Comparison of ENCODE assay signal across 8 cellular contexts in genomic region chr9:105881654-105882349, GRCh38.
DNase-seq lines count a peak whose midpoint lies in the region; ATAC-seq, FAIRE-seq and TF ChIP-seq lines count a peak whose summit lies in the region.

No MANE protein-coding gene starts in this region.

- peak; percentile 55 to 96 (median 88) for TF ChIP-seq CTCF in dorsolateral prefrontal cortex (IDR thresholded peaks at IDR 0.05 in 54 of 56, conservative IDR thresholded peaks at IDR 0.05 in 2 of 56; ENCODE audit: low read depth in 1 of 56, partially characterized antibody in 56 of 56)

- no peak overlapping the region for H2BK120ac ChIP-seq in mesendoderm (ENCODE audit: low read depth, low read length)

- no peak overlapping the region for H4K5ac ChIP-seq in mesendoderm (ENCODE audit: low read length)

- peak overlapping the region in 10 of 59 donors; percentile 21 to 73 (median 44) for H3K27ac ChIP-seq in dorsolateral prefrontal cortex
- no peak overlapping the region for H3K27ac ChIP-seq in mesendoderm (ENCODE audit: low read depth, low read length)

- no peak overlapping the region for H2BK15ac ChIP-seq in mesendoderm (replicated peaks; ENCODE audit: low read depth)

- H3K56ac ChIP-seq in mesendoderm (ENCODE audit: low read length): no peak overlapping the region

- H3K4me3 ChIP-seq in dorsolateral prefrontal cortex (peak overlapping the region in 10 of 59 donors; percentile 9 to 42 (median 19)), mesendoderm (ENCODE audit: low read length) (no peak overlapping the region)

- no peaks in the 10 kb centered on the region for H3K36me3 ChIP-seq in mesendoderm (ENCODE audit: control insufficient read depth, insufficient read depth, low read length)

- no peak overlapping the region for H2AK5ac ChIP-seq in mesendoderm (ENCODE audit: low read length)

- intact Hi-C loops in dorsolateral prefrontal cortex (cut with DNase I): loop anchor here (2.0 to 10.0 kb wide), 3 partner anchors 39 to 983 kb away; partner anchors contain the start of gene ZNF462 (in 1 of the 2)

- DNase-seq in AG08396 (ENCODE audit: low spot score) (peak; percentile 30), GM18507 (ENCODE audit: extremely low spot score, insufficient read length, low read depth) (no peak), NCI-H524 treated with DMSO at 0.1 percent for 48 hours (lab: John Stamatoyannopoulos, UW) (peak; percentile 55), dorsolateral prefrontal cortex (peak; percentile 51 to 90 (median 72)), mesendoderm (peak; percentile 81)
- DNase-seq in activated CD4-positive, alpha-beta T cell treated with anti-CD3 and anti-CD28 coated beads, Interleukin-2, amount 50 U/mL, for 24 hours (ENCODE audit: low read depth in 1 of 2, low spot score in 1 of 2): peak; percentile 29 to 58
- DNase-seq in stimulated activated CD8-positive, alpha-beta memory T cell treated with anti-CD3 and anti-CD28 coated beads, Interleukin-4, amount 100 ng/mL, for 48 hours: peak; percentile 83

- H3K4ac ChIP-seq in mesendoderm (ENCODE audit: low read depth, low read length): no peak overlapping the region

- H3K79me1 ChIP-seq in mesendoderm (ENCODE audit: low read length): no peaks in the 10 kb centered on the region

- FAIRE-seq in GM18507 (lab: Jason Lieb, UNC): peak; percentile 88

- H3K27me3 ChIP-seq in dorsolateral prefrontal cortex (peaks cover 0 to 4% (median 0%) of the 10 kb centered on the region in 45 donors), mesendoderm (ENCODE audit: insufficient read depth, low read length, poor library complexity) (no peaks in the 10 kb centered on the region)

- H3K23ac ChIP-seq in mesendoderm (ENCODE audit: low read length): no peak overlapping the region

- H3K4me1 ChIP-seq in mesendoderm (ENCODE audit: control insufficient read depth, low read depth, low read length): no peaks in the 10 kb centered on the region

- H4K8ac ChIP-seq in mesendoderm (ENCODE audit: low read depth, low read length): no peak overlapping the region

- no peak overlapping the region for H3K9ac ChIP-seq in mesendoderm (ENCODE audit: low read length)

- no peaks in the 10 kb centered on the region for H3K79me2 ChIP-seq in mesendoderm (ENCODE audit: control insufficient read depth, insufficient read depth, low read length)

- no peak overlapping the region for H3K4me2 ChIP-seq in mesendoderm (ENCODE audit: low read length)

- no CpG with 5 or more reads among the region's 10 CpGs for WGBS in mesendoderm (ENCODE audit: extremely low coverage, insufficient coverage, low lambda C conversion rate)

- no peak overlapping the region for H3K18ac ChIP-seq in mesendoderm (ENCODE audit: low read length)

- no peak overlapping the region for H2BK5ac ChIP-seq in mesendoderm (ENCODE audit: low read length)

- peak; percentile 46 for ATAC-seq in HG03159 (IDR thresholded peaks at IDR 0.05; ENCODE audit: unreplicated experiment)
